ENCODE assay signal across 1 cellular context in genomic region chr16:29707160-29707559, GRCh38.
TF ChIP-seq lines count a peak whose summit lies in the region.

No MANE protein-coding gene starts in this region.

TF ChIP-seq in HEK293, 187 proteins besides CTCF, POLR2A, EP300 and RAD21 (continued from another document):
- TF ChIP-seq ZBTB11 (tag by site-specific recombination; conservative IDR thresholded peaks at IDR 0.05; ENCODE audit: low read depth) = peak; percentile 34; the same call in 1 of the 2 replicates
- TF ChIP-seq ZNF266 (tag by site-specific recombination; IDR thresholded peaks at IDR 0.05; ENCODE audit: low read depth) = peak; percentile 21; the same call in 1 of the 2 replicates
- TF ChIP-seq ZNF623 (tag by site-specific recombination; IDR thresholded peaks at IDR 0.05) = peak; percentile 58
- TF ChIP-seq ZNF202 (tag by site-specific recombination; IDR thresholded peaks at IDR 0.05; ENCODE audit: borderline replicate concordance) = 0 out of 2 replicates have a peak, but pooled peaks have one; percentile 57
- TF ChIP-seq, protein P1, sequence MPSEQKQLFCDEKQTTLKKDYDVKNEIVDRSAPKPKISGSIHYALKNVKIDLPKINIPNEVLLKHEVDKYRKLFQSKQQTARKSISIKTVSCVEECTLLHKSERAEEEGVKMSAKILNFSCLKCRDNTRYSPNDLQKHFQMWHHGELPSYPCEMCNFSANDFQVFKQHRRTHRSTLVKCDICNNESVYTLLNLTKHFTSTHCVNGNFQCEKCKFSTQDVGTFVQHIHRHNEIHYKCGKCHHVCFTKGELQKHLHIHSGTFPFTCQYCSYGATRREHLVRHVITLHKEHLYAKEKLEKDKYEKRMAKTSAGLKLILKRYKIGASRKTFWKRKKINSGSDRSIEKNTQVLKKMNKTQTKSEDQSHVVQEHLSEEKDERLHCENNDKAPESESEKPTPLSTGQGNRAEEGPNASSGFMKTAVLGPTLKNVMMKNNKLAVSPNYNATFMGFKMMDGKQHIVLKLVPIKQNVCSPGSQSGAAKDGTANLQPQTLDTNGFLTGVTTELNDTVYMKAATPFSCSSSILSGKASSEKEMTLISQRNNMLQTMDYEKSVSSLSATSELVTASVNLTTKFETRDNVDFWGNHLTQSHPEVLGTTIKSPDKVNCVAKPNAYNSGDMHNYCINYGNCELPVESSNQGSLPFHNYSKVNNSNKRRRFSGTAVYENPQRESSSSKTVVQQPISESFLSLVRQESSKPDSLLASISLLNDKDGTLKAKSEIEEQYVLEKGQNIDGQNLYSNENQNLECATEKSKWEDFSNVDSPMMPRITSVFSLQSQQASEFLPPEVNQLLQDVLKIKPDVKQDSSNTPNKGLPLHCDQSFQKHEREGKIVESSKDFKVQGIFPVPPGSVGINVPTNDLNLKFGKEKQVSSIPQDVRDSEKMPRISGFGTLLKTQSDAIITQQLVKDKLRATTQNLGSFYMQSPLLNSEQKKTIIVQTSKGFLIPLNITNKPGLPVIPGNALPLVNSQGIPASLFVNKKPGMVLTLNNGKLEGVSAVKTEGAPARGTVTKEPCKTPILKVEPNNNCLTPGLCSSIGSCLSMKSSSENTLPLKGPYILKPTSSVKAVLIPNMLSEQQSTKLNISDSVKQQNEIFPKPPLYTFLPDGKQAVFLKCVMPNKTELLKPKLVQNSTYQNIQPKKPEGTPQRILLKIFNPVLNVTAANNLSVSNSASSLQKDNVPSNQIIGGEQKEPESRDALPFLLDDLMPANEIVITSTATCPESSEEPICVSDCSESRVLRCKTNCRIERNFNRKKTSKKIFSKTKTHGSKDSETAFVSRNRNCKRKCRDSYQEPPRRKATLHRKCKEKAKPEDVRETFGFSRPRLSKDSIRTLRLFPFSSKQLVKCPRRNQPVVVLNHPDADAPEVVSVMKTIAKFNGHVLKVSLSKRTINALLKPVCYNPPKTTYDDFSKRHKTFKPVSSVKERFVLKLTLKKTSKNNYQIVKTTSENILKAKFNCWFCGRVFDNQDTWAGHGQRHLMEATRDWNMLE (tag by site-specific recombination; conservative IDR thresholded peaks at IDR 0.05; ENCODE audit: low read depth) = peak; percentile 77
- TF ChIP-seq ZNF394 (tag by site-specific recombination; IDR thresholded peaks at IDR 0.05; ENCODE audit: borderline replicate concordance) = peak; percentile 86
